ENCODE assay signal across 21 cellular contexts in the genomic region with DNA sequence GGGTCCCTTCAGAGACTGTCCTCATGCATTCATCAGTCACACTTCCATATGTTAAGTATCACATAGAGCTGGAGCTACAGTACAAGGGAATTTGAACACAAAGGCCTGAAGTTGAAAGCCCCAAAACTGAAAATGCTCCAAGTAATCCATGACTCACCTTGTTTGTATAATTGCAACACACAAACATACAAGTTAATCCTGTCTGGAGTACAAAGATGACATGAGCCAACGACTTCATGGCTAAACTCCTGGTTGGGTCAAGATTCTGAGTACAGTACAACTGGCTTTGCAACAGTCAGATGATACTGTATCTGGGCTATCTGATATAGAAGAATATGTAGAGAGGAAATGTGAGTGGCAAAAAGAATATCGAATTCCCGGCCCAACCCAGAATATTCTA.
DNase-seq lines count a peak whose midpoint lies in the region; ATAC-seq and TF ChIP-seq lines count a peak whose summit lies in the region.
"Had no signal": no experiment of that assay in that cellular context is flagged by ENCODE, and none has a peak within 500 bp of the region (broad histone marks: within the 10 kb centered on the region; RNA-seq: fewer than 3 reads in every experiment).

No MANE protein-coding gene starts in this region.

- H3K27ac ChIP-seq in RWPE2 (ENCODE audit: poor library complexity, severe bottlenecking) (no peak overlapping the region), right lobe of liver (no peak overlapping the region)
- H3K27ac ChIP-seq: transverse colon had no signal

- H3K9me3 ChIP-seq in RWPE2 (ENCODE audit: severe bottlenecking) (no peaks in the 10 kb centered on the region), right lobe of liver (no peaks in the 10 kb centered on the region)
- H3K9me3 ChIP-seq: transverse colon had no signal

- ATAC-seq in RWPE2 (ENCODE audit: low read depth) (peak; percentile 54), esophagus mucosa (peak; percentile 72), right lobe of liver (peak; percentile 92 to 98 (median 96)), left colon (no peak)

- H3K4me3 ChIP-seq in RWPE2 (ENCODE audit: severe bottlenecking) (no peak overlapping the region), right lobe of liver (no peak overlapping the region)
- H3K4me3 ChIP-seq: transverse colon had no signal

- H3K36me3 ChIP-seq in RWPE2 (ENCODE audit: low read depth) = no peaks in the 10 kb centered on the region
- no peaks in the 10 kb centered on the region for H3K36me3 ChIP-seq in right lobe of liver
- H3K36me3 ChIP-seq: transverse colon had no signal

- intact Hi-C loops in right lobe of liver (cut with DNase I) (loop anchor here in 1 of 2 donors (10.0 kb wide), 1 partner anchor 308 kb away; no protein-coding TSS in a partner anchor), left colon (cut with DNase I, micrococcal nuclease) (loop anchor here (5.0 to 10.0 kb wide), 2 partner anchors 315 to 318 kb away; no protein-coding TSS in a partner anchor)

- peak; percentile 64 for DNase-seq in DMS53 treated with DMSO at 0.1 percent for 48 hours (lab: John Stamatoyannopoulos, UW; ENCODE audit: unreplicated experiment)
- DNase-seq in RWPE2 (ENCODE audit: low spot score) = no peak
- DNase-seq in right lobe of liver = no peak
- DNase-seq in NCI-H2029 (lab: John Stamatoyannopoulos, UW) = no peak
- DNase-seq in SHP77 (lab: John Stamatoyannopoulos, UW) = no peak
- no peak for DNase-seq in left colon
- DNase-seq in C1 segment of cervical spinal cord (lab: John Stamatoyannopoulos, UW) = no peak
- DNase-seq: activated CD4-positive, alpha-beta T cell treated with anti-CD3 and anti-CD28 coated beads, Interleukin-2, amount 50 U/mL, for 48 hours; activated CD8-positive, alpha-beta memory T cell treated with anti-CD3 and anti-CD28 coated beads, Interleukin-2, amount 50 U/mL, for 48 hours; activated effector memory CD4-positive, alpha-beta T cell treated with anti-CD3 and anti-CD28 coated beads, Interleukin-2, amount 50 U/mL, for 16 hours; kidney glomerular epithelial cell; mesendoderm; MM.1S; naive B cell; NCI-H1436 treated with DMSO at 0.1 percent for 48 hours; NCI-H510A treated with DMSO at 0.1 percent for 48 hours; occipital lobe; retina; stimulated activated CD4-positive, alpha-beta T cell treated with anti-CD3 and anti-CD28 coated beads, Interleukin-12 subunit alpha, Interleukin-12 subunit beta, amount 100 ng/mL, for 4 hours; transverse colon had no signal

- TF ChIP-seq POLR2A in right lobe of liver (IDR thresholded peaks at IDR 0.05) = no peak

- H3K4me1 ChIP-seq in RWPE2 (ENCODE audit: insufficient read depth, poor library complexity, severe bottlenecking) (no peaks in the 10 kb centered on the region), right lobe of liver (peaks cover 0 to 11% (median 0%) of the 10 kb centered on the region in 4 donors)
- H3K4me1 ChIP-seq: transverse colon had no signal

- 37% methylated on average over 3 of the region's 3 CpGs for WGBS in right lobe of liver (ENCODE audit: insufficient coverage, low coverage, low lambda C conversion rate, missing lambda C conversion rate)

- no peak for TF ChIP-seq CTCF in RWPE2 (IDR thresholded peaks at IDR 0.05; ENCODE audit: poor library complexity, severe bottlenecking)
- TF ChIP-seq CTCF in right lobe of liver (IDR thresholded peaks at IDR 0.05) = no peak

- H3K27me3 ChIP-seq in RWPE2 (ENCODE audit: insufficient read depth, poor library complexity, severe bottlenecking) (no peaks in the 10 kb centered on the region), right lobe of liver (no peaks in the 10 kb centered on the region)
- H3K27me3 ChIP-seq: transverse colon had no signal
